In the genomic region with DNA sequence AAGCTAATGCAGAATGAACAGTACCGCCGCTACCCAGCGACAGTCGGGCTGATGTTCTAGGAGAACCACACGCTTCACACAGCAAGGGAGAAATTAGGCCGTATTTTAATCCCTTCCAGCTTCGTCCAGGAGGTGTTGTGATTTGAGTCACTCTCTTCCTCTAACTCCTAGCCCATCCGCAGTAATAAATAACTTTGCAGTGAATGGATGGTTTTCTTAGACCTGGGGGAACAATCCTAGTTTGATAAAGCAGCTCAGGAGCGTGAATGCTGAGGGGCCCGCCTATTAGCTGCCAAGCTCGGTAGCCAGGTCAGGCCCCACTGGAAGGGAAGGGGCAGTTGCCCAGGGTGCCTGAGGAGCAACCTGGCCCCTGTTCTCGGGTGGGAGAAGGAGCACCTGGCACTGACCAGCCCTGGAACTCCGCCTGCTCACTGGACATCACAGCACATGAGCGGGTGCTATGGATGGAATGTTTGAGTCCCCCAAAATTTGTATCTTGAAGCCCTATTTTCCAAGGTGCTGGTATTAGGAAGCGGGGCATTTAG, we compare ENCODE assay signal across 21 cellular contexts.
A peak's percentile ranks its signal among the peaks of the same experiment; 100 is the strongest.
DNase-seq lines count a peak whose midpoint lies in the region; ATAC-seq and TF ChIP-seq lines count a peak whose summit lies in the region.
"Had no signal": no experiment of that assay in that cellular context is flagged by ENCODE, and none has a peak within 500 bp of the region (broad histone marks: within the 10 kb centered on the region; RNA-seq: fewer than 3 reads in every experiment).

No MANE protein-coding gene starts in this region.

- no peaks in the 10 kb centered on the region for H3K79me2 ChIP-seq in mesendoderm (ENCODE audit: control insufficient read depth, insufficient read depth, low read length)

- no peaks in the 10 kb centered on the region for H3K79me1 ChIP-seq in mesendoderm (ENCODE audit: low read length)

- no peak overlapping the region for H2BK15ac ChIP-seq in mesendoderm (replicated peaks; ENCODE audit: low read depth)

- peak overlapping the region in 9 of 11 experiments; percentile 86 to 98 (median 95); a peak in 18 of 22 replicates for H3K4me2 ChIP-seq in BLaER1 treated with 17β-estradiol and CSF1 and Interleukin-3, amounts not matched to agents 10 nM and 100 nM
- no peak overlapping the region for H3K4me2 ChIP-seq in mesendoderm (ENCODE audit: low read length)

- DNase-seq in mesendoderm (no peak), sciatic nerve (ENCODE audit: low spot score) (peak; percentile 42), NCI-H1417 (lab: John Stamatoyannopoulos, UW) (no peak), GOT3 (lab: John Stamatoyannopoulos, UW) (no peak), CD14-positive monocyte (ENCODE audit: low spot score) (no peak), dorsolateral prefrontal cortex (no peak)
- DNase-seq: BE2C; CD4-positive, alpha-beta memory T cell; DMS153; KG1; NCI-H1092; NCI-H1436 treated with DMSO at 0.1 percent for 48 hours; NCI-H1930; NCI-H226; NCI-H510A treated with DMSO at 0.1 percent for 48 hours; NCI-H774; NK-92 treated with Interleukin-12 subunit alpha and Interleukin-12 subunit beta, amount 100 ng/mL, for 24 hours had no signal

- peaks cover 35 to 63% (median 42%) of the 10 kb centered on the region in 11 experiments for H3K27me3 ChIP-seq in BLaER1 treated with 17β-estradiol and CSF1 and Interleukin-3, amounts not matched to agents 10 nM and 100 nM
- peaks cover 4% of the 10 kb centered on the region for H3K27me3 ChIP-seq in mesendoderm (ENCODE audit: insufficient read depth, low read length, poor library complexity)
- peaks cover 0 to 22% (median 0%) of the 10 kb centered on the region in 45 donors for H3K27me3 ChIP-seq in dorsolateral prefrontal cortex

- no peak overlapping the region for H3K27ac ChIP-seq in BLaER1 treated with 17β-estradiol and CSF1 and Interleukin-3, amounts not matched to agents 10 nM and 100 nM
- H3K27ac ChIP-seq in mesendoderm (ENCODE audit: low read depth, low read length), result no peak overlapping the region
- H3K27ac ChIP-seq in dorsolateral prefrontal cortex, result peak overlapping the region in 6 of 59 donors; percentile 3 to 72 (median 22)

- H3K4me1 Mint-ChIP-seq in brain, result peaks cover 100% of the 10 kb centered on the region
- no peaks in the 10 kb centered on the region for H3K4me1 Mint-ChIP-seq in CD14-positive monocyte

- H3K9me3 ChIP-seq in BLaER1 treated with 17β-estradiol and CSF1 and Interleukin-3, amounts not matched to agents 10 nM and 100 nM (replicated peaks in 1 of 11), result no peaks in the 10 kb centered on the region
- H3K9me3 ChIP-seq: BE2C, HAP-1 had no signal

- no peaks in the 10 kb centered on the region for H3K36me3 Mint-ChIP-seq in brain
- H3K36me3 Mint-ChIP-seq in CD14-positive monocyte, result no peaks in the 10 kb centered on the region
- H3K36me3 Mint-ChIP-seq: CD4-positive, alpha-beta memory T cell had no signal

- no peak overlapping the region for H2BK120ac ChIP-seq in mesendoderm (ENCODE audit: low read depth, low read length)

- H2AK5ac ChIP-seq in mesendoderm (ENCODE audit: low read length), result peak overlapping the region; percentile 60

- H3K4me1 ChIP-seq in BLaER1 treated with 17β-estradiol and CSF1 and Interleukin-3, amounts not matched to agents 10 nM and 100 nM, result peaks cover 94 to 100% (median 100%) of the 10 kb centered on the region in 10 experiments
- H3K4me1 ChIP-seq in mesendoderm (ENCODE audit: control insufficient read depth, low read depth, low read length), result peaks cover 13% of the 10 kb centered on the region
- H3K4me1 ChIP-seq: BE2C had no signal

- no CpG with 5 or more reads among the region's 15 CpGs for WGBS in mesendoderm (ENCODE audit: extremely low coverage, insufficient coverage, low lambda C conversion rate)

- peak overlapping the region; percentile 69 for H3K23ac ChIP-seq in mesendoderm (ENCODE audit: low read length)

- no peak for ATAC-seq in sciatic nerve
- ATAC-seq: Panc1 had no signal

- H3K4me3 Mint-ChIP-seq in brain, result no peak overlapping the region
- peak overlapping the region in 1 of 2 donors; percentile 62 for H3K4me3 Mint-ChIP-seq in CD14-positive monocyte
- H3K4me3 Mint-ChIP-seq: CD4-positive, alpha-beta memory T cell had no signal

- H4K5ac ChIP-seq in mesendoderm (ENCODE audit: low read length), result no peak overlapping the region

- H3K27ac Mint-ChIP-seq in brain (peak overlapping the region; percentile 17 to 98 (median 91)), CD14-positive monocyte (no peak overlapping the region)
- H3K27ac Mint-ChIP-seq: CD4-positive, alpha-beta memory T cell had no signal

- no peak overlapping the region for H3K56ac ChIP-seq in mesendoderm (ENCODE audit: low read length)

- no peak overlapping the region for H2BK5ac ChIP-seq in mesendoderm (ENCODE audit: low read length)

- no peak overlapping the region for H3K9ac ChIP-seq in BLaER1 treated with 17β-estradiol and CSF1 and Interleukin-3, amounts not matched to agents 10 nM and 100 nM
- H3K9ac ChIP-seq in mesendoderm (ENCODE audit: low read length), result no peak overlapping the region

- H4K8ac ChIP-seq in mesendoderm (ENCODE audit: low read depth, low read length), result no peak overlapping the region

- no peaks in the 10 kb centered on the region for H3K36me3 ChIP-seq in BLaER1 treated with 17β-estradiol and CSF1 and Interleukin-3, amounts not matched to agents 10 nM and 100 nM
- no peaks in the 10 kb centered on the region for H3K36me3 ChIP-seq in mesendoderm (ENCODE audit: control insufficient read depth, insufficient read depth, low read length)
- H3K36me3 ChIP-seq: BE2C, HAP-1 had no signal

- peaks cover 0 to 14% (median 0%) of the 10 kb centered on the region in 11 experiments; a peak in 4 of 22 replicates for H4K20me1 ChIP-seq in BLaER1 treated with 17β-estradiol and CSF1 and Interleukin-3, amounts not matched to agents 10 nM and 100 nM

- peaks cover 10% of the 10 kb centered on the region for H3K27me3 Mint-ChIP-seq in brain
- H3K27me3 Mint-ChIP-seq in CD14-positive monocyte (ENCODE audit: low read depth in 3 of 3), result peaks cover 50 to 69% (median 66%) of the 10 kb centered on the region in 3 donors

- no peak overlapping the region for H3K18ac ChIP-seq in mesendoderm (ENCODE audit: low read length)

- TF ChIP-seq CTCF in brain (conservative IDR thresholded peaks at IDR 0.05), result no peak
- no peak for TF ChIP-seq CTCF in CD14-positive monocyte (IDR thresholded peaks at IDR 0.05)
- no peak for TF ChIP-seq CTCF in dorsolateral prefrontal cortex (IDR thresholded peaks at IDR 0.05 in 54 of 56, conservative IDR thresholded peaks at IDR 0.05 in 2 of 56; ENCODE audit: low read depth in 1 of 56, partially characterized antibody in 56 of 56)

- intact Hi-C loops in sciatic nerve (cut with DNase I) (no loop called here), CD14-positive monocyte (cut with micrococcal nuclease) (no loop called here), dorsolateral prefrontal cortex (cut with DNase I) (loop anchor here in 1 of 2 donors (5.0 kb wide), 1 partner anchor 193 kb away; no protein-coding TSS in a partner anchor)

- no peak overlapping the region for H3K4ac ChIP-seq in mesendoderm (ENCODE audit: low read depth, low read length)

- H3K9me3 Mint-ChIP-seq in brain, result peaks cover 0 to 9% (median 4%) of the 10 kb centered on the region in 5 experiments
- peaks cover 0 to 17% (median 8%) of the 10 kb centered on the region in 7 donors for H3K9me3 Mint-ChIP-seq in CD14-positive monocyte

- H3K4me3 ChIP-seq in BLaER1 treated with 17β-estradiol and CSF1 and Interleukin-3, amounts not matched to agents 10 nM and 100 nM, result no peak overlapping the region
- no peak overlapping the region for H3K4me3 ChIP-seq in mesendoderm (ENCODE audit: low read length)
- no peak overlapping the region for H3K4me3 ChIP-seq in dorsolateral prefrontal cortex
- H3K4me3 ChIP-seq: HAP-1 had no signal

Comparison
In these comparisons a context has a peak if more than half of its experiments do, and no peak if none do; other contexts are left out.
1. H3K27ac Mint-ChIP-seq: peak in brain (5 of 5); none in CD14-positive monocyte (0 of 7).